18 cellular contexts compared by ENCODE assay signal in the genomic region with DNA sequence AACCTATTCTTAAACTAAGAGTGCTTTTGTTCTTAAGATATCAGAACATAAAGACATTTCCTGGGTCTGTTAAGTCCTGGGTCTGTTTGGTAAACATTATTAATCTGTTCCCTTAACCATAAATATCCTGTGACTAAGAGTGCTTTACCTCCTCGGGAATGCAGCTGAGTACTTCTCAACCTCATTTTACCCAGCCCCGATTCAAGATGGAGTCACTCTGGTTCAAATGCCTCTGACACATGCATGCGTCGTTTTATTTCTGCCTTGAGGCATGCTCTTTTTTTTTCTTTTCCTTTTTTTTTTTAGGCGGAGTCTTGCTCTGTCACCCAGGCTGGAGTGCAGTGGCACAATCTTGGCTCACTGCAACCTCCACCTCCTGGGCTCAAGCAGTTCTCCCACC.
"Had no signal": no experiment of that assay in that cellular context is flagged by ENCODE, and none has a peak within 500 bp of the region (broad histone marks: within the 10 kb centered on the region; RNA-seq: fewer than 3 reads in every experiment).

No MANE protein-coding gene starts in this region.

- H3K4me1 ChIP-seq: esophagus squamous epithelium, transverse colon, vagina had no signal

- H3K27ac ChIP-seq: coronary artery, esophagus squamous epithelium, transverse colon, vagina had no signal

- H3K36me3 ChIP-seq: esophagus squamous epithelium, transverse colon, vagina had no signal

- H3K27me3 ChIP-seq: transverse colon, vagina had no signal

- H3K4me3 ChIP-seq: coronary artery, esophagus squamous epithelium, mucosa of descending colon, transverse colon, vagina had no signal

- DNase-seq: activated B cell treated with CpG ODN at 0.5 μM for 24 hours; activated CD4-positive, alpha-beta T cell treated with anti-CD3 and anti-CD28 coated beads for 48 hours; activated CD8-positive, alpha-beta memory T cell treated with anti-CD3 and anti-CD28 coated beads, Interleukin-2, amount 50 U/mL, for 4 hours; activated CD8-positive, alpha-beta T cell treated with anti-CD3 and anti-CD28 coated beads, Interleukin-2, amount 10 ng/mL, durations not matched to agents 7 days and 5 days; activated gamma-delta T cell; activated T-cell treated with anti-CD3 and anti-CD28 coated beads, Interleukin-2, amount 50 U/mL, for 48 hours; amygdala; esophagus squamous epithelium; foreskin melanocyte; mucosa of descending colon; stimulated activated CD4-positive, alpha-beta T cell treated with anti-CD3 and anti-CD28 coated beads, Interleukin-15, amount 100 ng/mL, for 24 hours; stimulated activated CD4-positive, alpha-beta T cell treated with anti-CD3 and anti-CD28 coated beads, Interleukin-4, amount 100 ng/mL, for 1 hour; stimulated activated naive CD4-positive, alpha-beta T cell; T-helper 17 cell; transverse colon had no signal

- H3K9me3 ChIP-seq: esophagus squamous epithelium, mucosa of descending colon, transverse colon, vagina had no signal

- ATAC-seq: activated CD8-positive, alpha-beta T cell treated with anti-CD3 and anti-CD28 coated beads, Interleukin-2, amount 10 ng/mL, durations not matched to agents 7 days and 5 days; mucosa of descending colon; natural killer cell treated with Interleukin-12 subunit alpha and Interleukin-12 subunit beta and Interleukin-15 and Interleukin-18, amount 100 ng/mL, for 72 hours; T-helper 17 cell had no signal
